ENCODE assay signal across 8 cellular contexts in genomic region chr7:100867040-100867795, GRCh38. TPM values are rescaled to one million over a fixed set of nuclear protein-coding genes. Genes with fewer than 3 reads are reported as not detected.
DNase-seq lines count a peak whose midpoint lies in the region; ATAC-seq and TF ChIP-seq lines count a peak whose summit lies in the region.

Gene TRIP6, plus strand, starts transcription at chr7:100867387. Its CDS starts 111 bp downstream, at chr7:100867498.

- H3K36me3 ChIP-seq in OCI-LY3 (replicated peaks; ENCODE audit: low read depth, low read length) = peaks cover 15% of the 10 kb centered on the region
- peaks cover 18% of the 10 kb centered on the region for H3K36me3 ChIP-seq in thoracic aorta

- peaks cover 25% of the 10 kb centered on the region for H3K79me2 ChIP-seq in OCI-LY3 (ENCODE audit: low read length)

- H3K9ac ChIP-seq in OCI-LY3 (ENCODE audit: low read length) = peak within 1 kb of the TSS; percentile 99

- H3K4me2 ChIP-seq in OCI-LY3 (ENCODE audit: low read length) = peak within 1 kb of the TSS; percentile 89

- peak within 1 kb of the TSS; percentile 47; the same call in 1 of the 2 replicates for H2AFZ ChIP-seq in OCI-LY3 (ENCODE audit: low read depth, low read length)

- H3K36me3 Mint-ChIP-seq in activated naive CD4-positive, alpha-beta T cell treated with anti-CD3 and anti-CD28 coated beads, Interleukin-2, amount 10 ng/mL, durations not matched to agents 7 days and 5 days = peaks cover 30% of the 10 kb centered on the region
- H3K36me3 Mint-ChIP-seq in neural crest cell (ENCODE audit: low read depth) = peaks cover 3% of the 10 kb centered on the region

- no peaks in the 10 kb centered on the region for H3K27me3 ChIP-seq in OCI-LY3 (ENCODE audit: low read depth, low read length)
- no peaks in the 10 kb centered on the region for H3K27me3 ChIP-seq in thoracic aorta (replicated peaks; ENCODE audit: insufficient read depth)

- peak within 1 kb of the TSS; percentile 88 for H3K4me3 Mint-ChIP-seq in activated naive CD4-positive, alpha-beta T cell treated with anti-CD3 and anti-CD28 coated beads, Interleukin-2, amount 10 ng/mL, durations not matched to agents 7 days and 5 days
- peak within 1 kb of the TSS; percentile 95 for H3K4me3 Mint-ChIP-seq in neural crest cell

- H3K27me3 Mint-ChIP-seq in activated naive CD4-positive, alpha-beta T cell treated with anti-CD3 and anti-CD28 coated beads, Interleukin-2, amount 10 ng/mL, durations not matched to agents 7 days and 5 days = no peaks in the 10 kb centered on the region
- no peaks in the 10 kb centered on the region for H3K27me3 Mint-ChIP-seq in neural crest cell (ENCODE audit: low read depth)

- H3K27ac ChIP-seq in OCI-LY3 (ENCODE audit: low read length) (peak within 1 kb of the TSS; percentile 79), thoracic aorta (peak within 1 kb of the TSS; percentile 98 to 99)

- H3K27ac Mint-ChIP-seq in activated naive CD4-positive, alpha-beta T cell treated with anti-CD3 and anti-CD28 coated beads, Interleukin-2, amount 10 ng/mL, durations not matched to agents 7 days and 5 days = peak within 1 kb of the TSS; percentile 93
- H3K27ac Mint-ChIP-seq in neural crest cell (ENCODE audit: unreplicated experiment) = peak within 1 kb of the TSS; percentile 98

- no peak for TF ChIP-seq CTCF in AG09319 (IDR thresholded peaks at IDR 0.05; ENCODE audit: low read depth, low read length)
- TF ChIP-seq CTCF in OCI-LY3 (IDR thresholded peaks at IDR 0.05; ENCODE audit: low read depth, low read length) = no peak
- TF ChIP-seq CTCF in neural crest cell (conservative IDR thresholded peaks at IDR 0.05) = no peak
- TF ChIP-seq CTCF in thoracic aorta (IDR thresholded peaks at IDR 0.05) = no peak

- H4K20me1 ChIP-seq in OCI-LY3 (ENCODE audit: insufficient read depth, low read length) = no peaks in the 10 kb centered on the region

- DNase-seq in AG09319 (ENCODE audit: extremely low read depth, low read depth) (peak; percentile 88), foreskin melanocyte (peak; percentile 85), neural crest cell (ENCODE audit: low read depth, low spot score) (peak; percentile 61), thoracic aorta (ENCODE audit: low spot score) (peak; percentile 73)
- DNase-seq in activated naive CD4-positive, alpha-beta T cell treated with anti-CD3 and anti-CD28 coated beads, Interleukin-2, amount 10 ng/mL, durations not matched to agents 7 days and 5 days = peak; percentile 73

- H3K4me1 Mint-ChIP-seq in activated naive CD4-positive, alpha-beta T cell treated with anti-CD3 and anti-CD28 coated beads, Interleukin-2, amount 10 ng/mL, durations not matched to agents 7 days and 5 days = peaks cover 29% of the 10 kb centered on the region
- peaks cover 17% of the 10 kb centered on the region for H3K4me1 Mint-ChIP-seq in neural crest cell

- H3K9me3 ChIP-seq in OCI-LY3 (ENCODE audit: insufficient read depth, low read length) = no peaks in the 10 kb centered on the region
- no peaks in the 10 kb centered on the region for H3K9me3 ChIP-seq in thoracic aorta

- CTCF ChIA-PET in activated naive CD4-positive, alpha-beta T cell treated with anti-CD3 and anti-CD28 coated beads, Interleukin-2, amount 10 ng/mL, durations not matched to agents 7 days and 5 days (lab: Charles Lee) = interaction anchor here (1.1 kb wide), 1 partner anchor 15 kb away, joined by 3 read pairs; the partner anchor contains the start of gene SLC12A9

- H3K4me1 ChIP-seq in OCI-LY3 (ENCODE audit: low read length) = peaks cover 16% of the 10 kb centered on the region
- peaks cover 8 to 31% of the 10 kb centered on the region in 2 donors for H3K4me1 ChIP-seq in thoracic aorta (ENCODE audit: control insufficient read depth in 1 of 2, low read depth in 2 of 2)

- peak within 1 kb of the TSS; percentile 91 for H3K4me3 ChIP-seq in OCI-LY3 (ENCODE audit: low read length)
- H3K4me3 ChIP-seq in thoracic aorta = peak within 1 kb of the TSS; percentile 94

- ATAC-seq in GM21786 (IDR thresholded peaks at IDR 0.05; ENCODE audit: unreplicated experiment) (peak; percentile 51), thoracic aorta (ENCODE audit: insufficient number of reproducible peaks, low FRiP score, low read depth) (peak; percentile 83), HG02938 (IDR thresholded peaks at IDR 0.05; ENCODE audit: unreplicated experiment) (no peak)

- no peaks in the 10 kb centered on the region for H3K9me3 Mint-ChIP-seq in activated naive CD4-positive, alpha-beta T cell treated with anti-CD3 and anti-CD28 coated beads, Interleukin-2, amount 10 ng/mL, durations not matched to agents 7 days and 5 days
- H3K9me3 Mint-ChIP-seq in neural crest cell = no peaks in the 10 kb centered on the region

RNA-seq across cellular contexts. Expression of gene TRIP6, which starts in this region (rescaled TPM):
- total RNA-seq in neural crest cell (34.8 and 39.7 TPM in 2 replicates), thoracic aorta (100 to 1,000 TPM in 1 of 2 donors, 10 to 100 TPM in 1; 71.9 to 103 TPM)
